In the genomic region with DNA sequence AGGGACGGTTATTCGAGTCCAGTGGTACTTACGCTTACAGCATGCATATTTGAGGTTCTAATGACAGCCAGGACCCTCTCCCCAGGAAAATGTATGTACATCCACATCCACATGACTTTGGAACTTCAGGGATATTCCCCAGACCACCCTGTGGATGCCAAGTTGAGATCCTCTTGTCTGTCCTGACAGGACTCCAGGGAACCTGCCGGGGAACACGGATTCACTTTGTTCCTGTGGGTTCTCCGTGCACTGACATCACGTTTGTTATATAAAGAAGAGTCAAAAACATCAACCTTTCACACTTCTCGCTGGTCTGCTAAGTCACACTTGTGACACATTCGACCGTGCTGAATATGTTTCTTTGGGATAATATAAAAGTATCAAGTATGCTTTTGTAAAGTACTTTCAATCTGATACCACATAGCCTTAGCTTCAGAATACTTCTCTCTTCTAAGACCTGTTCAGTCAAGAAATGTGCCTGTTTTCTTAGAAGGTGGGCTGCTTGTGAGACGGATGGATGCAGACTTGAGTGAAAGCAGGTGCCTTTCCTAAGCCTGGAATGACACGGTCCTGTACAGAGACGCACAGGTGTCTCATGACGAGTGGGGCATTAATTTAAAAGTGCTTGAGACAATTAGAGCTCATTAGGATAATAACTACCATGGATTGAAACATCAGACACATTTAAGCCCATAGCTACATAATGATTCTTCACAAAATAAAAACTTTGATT, we compare ENCODE assay signal across 2 cellular contexts.
TF ChIP-seq lines count a peak whose summit lies in the region.

No MANE protein-coding gene starts in this region.

TF ChIP-seq in HepG2, 621 proteins besides CTCF, POLR2A, EP300 and RAD21:
- TF ChIP-seq RBM22 (optimal IDR thresholded peaks at IDR 0.05; ENCODE audit: low read length) (peak; percentile 71), ELF1 (CRISPR knock-in tag; IDR thresholded peaks at IDR 0.05) (no peak), POLR2G (IDR thresholded peaks at IDR 0.05; ENCODE audit: low read depth, low read length) (peak; percentile 46; the same call in 1 of the 2 replicates)

TF ChIP-seq in WTC11, 78 proteins besides CTCF, POLR2A, EP300 and RAD21:
- TF ChIP-seq, protein P1, sequence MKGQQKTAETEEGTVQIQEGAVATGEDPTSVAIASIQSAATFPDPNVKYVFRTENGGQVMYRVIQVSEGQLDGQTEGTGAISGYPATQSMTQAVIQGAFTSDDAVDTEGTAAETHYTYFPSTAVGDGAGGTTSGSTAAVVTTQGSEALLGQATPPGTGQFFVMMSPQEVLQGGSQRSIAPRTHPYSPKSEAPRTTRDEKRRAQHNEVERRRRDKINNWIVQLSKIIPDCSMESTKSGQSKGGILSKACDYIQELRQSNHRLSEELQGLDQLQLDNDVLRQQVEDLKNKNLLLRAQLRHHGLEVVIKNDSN (CRISPR knock-in tag; IDR thresholded peaks at IDR 0.05) = no peak
- TF ChIP-seq, protein P2, sequence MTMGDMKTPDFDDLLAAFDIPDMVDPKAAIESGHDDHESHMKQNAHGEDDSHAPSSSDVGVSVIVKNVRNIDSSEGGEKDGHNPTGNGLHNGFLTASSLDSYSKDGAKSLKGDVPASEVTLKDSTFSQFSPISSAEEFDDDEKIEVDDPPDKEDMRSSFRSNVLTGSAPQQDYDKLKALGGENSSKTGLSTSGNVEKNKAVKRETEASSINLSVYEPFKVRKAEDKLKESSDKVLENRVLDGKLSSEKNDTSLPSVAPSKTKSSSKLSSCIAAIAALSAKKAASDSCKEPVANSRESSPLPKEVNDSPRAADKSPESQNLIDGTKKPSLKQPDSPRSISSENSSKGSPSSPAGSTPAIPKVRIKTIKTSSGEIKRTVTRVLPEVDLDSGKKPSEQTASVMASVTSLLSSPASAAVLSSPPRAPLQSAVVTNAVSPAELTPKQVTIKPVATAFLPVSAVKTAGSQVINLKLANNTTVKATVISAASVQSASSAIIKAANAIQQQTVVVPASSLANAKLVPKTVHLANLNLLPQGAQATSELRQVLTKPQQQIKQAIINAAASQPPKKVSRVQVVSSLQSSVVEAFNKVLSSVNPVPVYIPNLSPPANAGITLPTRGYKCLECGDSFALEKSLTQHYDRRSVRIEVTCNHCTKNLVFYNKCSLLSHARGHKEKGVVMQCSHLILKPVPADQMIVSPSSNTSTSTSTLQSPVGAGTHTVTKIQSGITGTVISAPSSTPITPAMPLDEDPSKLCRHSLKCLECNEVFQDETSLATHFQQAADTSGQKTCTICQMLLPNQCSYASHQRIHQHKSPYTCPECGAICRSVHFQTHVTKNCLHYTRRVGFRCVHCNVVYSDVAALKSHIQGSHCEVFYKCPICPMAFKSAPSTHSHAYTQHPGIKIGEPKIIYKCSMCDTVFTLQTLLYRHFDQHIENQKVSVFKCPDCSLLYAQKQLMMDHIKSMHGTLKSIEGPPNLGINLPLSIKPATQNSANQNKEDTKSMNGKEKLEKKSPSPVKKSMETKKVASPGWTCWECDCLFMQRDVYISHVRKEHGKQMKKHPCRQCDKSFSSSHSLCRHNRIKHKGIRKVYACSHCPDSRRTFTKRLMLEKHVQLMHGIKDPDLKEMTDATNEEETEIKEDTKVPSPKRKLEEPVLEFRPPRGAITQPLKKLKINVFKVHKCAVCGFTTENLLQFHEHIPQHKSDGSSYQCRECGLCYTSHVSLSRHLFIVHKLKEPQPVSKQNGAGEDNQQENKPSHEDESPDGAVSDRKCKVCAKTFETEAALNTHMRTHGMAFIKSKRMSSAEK (CRISPR knock-in tag; IDR thresholded peaks at IDR 0.05; ENCODE audit: borderline replicate concordance) = no peak
- TF ChIP-seq TP53 (CRISPR knock-in tag; IDR thresholded peaks at IDR 0.05) = no peak
- no peak for TF ChIP-seq ATF1 (CRISPR knock-in tag; IDR thresholded peaks at IDR 0.05)
- TF ChIP-seq, protein P3, sequence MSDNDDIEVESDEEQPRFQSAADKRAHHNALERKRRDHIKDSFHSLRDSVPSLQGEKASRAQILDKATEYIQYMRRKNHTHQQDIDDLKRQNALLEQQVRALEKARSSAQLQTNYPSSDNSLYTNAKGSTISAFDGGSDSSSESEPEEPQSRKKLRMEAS (CRISPR knock-in tag; IDR thresholded peaks at IDR 0.05) = no peak
- TF ChIP-seq FOXK1 (CRISPR knock-in tag; IDR thresholded peaks at IDR 0.05) = no peak
- TF ChIP-seq, protein P4, sequence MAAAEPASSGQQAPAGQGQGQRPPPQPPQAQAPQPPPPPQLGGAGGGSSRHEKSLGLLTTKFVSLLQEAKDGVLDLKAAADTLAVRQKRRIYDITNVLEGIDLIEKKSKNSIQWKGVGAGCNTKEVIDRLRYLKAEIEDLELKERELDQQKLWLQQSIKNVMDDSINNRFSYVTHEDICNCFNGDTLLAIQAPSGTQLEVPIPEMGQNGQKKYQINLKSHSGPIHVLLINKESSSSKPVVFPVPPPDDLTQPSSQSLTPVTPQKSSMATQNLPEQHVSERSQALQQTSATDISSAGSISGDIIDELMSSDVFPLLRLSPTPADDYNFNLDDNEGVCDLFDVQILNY (CRISPR knock-in tag; IDR thresholded peaks at IDR 0.05) = no peak
- no peak for TF ChIP-seq ETV6 (CRISPR knock-in tag; IDR thresholded peaks at IDR 0.05)
- no peak for TF ChIP-seq JUN (CRISPR knock-in tag; IDR thresholded peaks at IDR 0.05)
- TF ChIP-seq EMX1 (CRISPR knock-in tag; IDR thresholded peaks at IDR 0.05) = no peak
- TF ChIP-seq, protein P5, sequence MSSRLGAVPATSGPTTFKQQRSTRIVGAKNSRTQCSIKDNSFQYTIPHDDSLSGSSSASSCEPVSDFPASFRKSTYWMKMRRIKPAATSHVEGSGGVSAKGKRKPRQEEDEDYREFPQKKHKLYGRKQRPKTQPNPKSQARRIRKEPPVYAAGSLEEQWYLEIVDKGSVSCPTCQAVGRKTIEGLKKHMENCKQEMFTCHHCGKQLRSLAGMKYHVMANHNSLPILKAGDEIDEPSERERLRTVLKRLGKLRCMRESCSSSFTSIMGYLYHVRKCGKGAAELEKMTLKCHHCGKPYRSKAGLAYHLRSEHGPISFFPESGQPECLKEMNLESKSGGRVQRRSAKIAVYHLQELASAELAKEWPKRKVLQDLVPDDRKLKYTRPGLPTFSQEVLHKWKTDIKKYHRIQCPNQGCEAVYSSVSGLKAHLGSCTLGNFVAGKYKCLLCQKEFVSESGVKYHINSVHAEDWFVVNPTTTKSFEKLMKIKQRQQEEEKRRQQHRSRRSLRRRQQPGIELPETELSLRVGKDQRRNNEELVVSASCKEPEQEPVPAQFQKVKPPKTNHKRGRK (CRISPR knock-in tag; IDR thresholded peaks at IDR 0.05; ENCODE audit: borderline replicate concordance) = no peak
- TF ChIP-seq, protein P6, sequence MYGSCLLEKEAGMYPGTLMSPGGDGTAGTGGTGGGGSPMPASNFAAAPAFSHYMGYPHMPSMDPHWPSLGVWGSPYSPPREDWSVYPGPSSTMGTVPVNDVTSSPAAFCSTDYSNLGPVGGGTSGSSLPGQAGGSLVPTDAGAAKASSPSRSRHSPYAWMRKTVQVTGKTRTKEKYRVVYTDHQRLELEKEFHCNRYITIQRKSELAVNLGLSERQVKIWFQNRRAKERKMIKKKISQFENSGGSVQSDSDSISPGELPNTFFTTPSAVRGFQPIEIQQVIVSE (CRISPR knock-in tag; IDR thresholded peaks at IDR 0.05; ENCODE audit: borderline replicate concordance) = no peak
- TF ChIP-seq TCF7 (CRISPR knock-in tag; IDR thresholded peaks at IDR 0.05; ENCODE audit: low read depth) = no peak
- TF ChIP-seq ZNF219 (CRISPR knock-in tag; IDR thresholded peaks at IDR 0.05; ENCODE audit: borderline replicate concordance) = no peak
- TF ChIP-seq, protein P7, sequence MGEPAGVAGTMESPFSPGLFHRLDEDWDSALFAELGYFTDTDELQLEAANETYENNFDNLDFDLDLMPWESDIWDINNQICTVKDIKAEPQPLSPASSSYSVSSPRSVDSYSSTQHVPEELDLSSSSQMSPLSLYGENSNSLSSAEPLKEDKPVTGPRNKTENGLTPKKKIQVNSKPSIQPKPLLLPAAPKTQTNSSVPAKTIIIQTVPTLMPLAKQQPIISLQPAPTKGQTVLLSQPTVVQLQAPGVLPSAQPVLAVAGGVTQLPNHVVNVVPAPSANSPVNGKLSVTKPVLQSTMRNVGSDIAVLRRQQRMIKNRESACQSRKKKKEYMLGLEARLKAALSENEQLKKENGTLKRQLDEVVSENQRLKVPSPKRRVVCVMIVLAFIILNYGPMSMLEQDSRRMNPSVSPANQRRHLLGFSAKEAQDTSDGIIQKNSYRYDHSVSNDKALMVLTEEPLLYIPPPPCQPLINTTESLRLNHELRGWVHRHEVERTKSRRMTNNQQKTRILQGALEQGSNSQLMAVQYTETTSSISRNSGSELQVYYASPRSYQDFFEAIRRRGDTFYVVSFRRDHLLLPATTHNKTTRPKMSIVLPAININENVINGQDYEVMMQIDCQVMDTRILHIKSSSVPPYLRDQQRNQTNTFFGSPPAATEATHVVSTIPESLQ (CRISPR knock-in tag; IDR thresholded peaks at IDR 0.05) = no peak
- TF ChIP-seq, protein P8, sequence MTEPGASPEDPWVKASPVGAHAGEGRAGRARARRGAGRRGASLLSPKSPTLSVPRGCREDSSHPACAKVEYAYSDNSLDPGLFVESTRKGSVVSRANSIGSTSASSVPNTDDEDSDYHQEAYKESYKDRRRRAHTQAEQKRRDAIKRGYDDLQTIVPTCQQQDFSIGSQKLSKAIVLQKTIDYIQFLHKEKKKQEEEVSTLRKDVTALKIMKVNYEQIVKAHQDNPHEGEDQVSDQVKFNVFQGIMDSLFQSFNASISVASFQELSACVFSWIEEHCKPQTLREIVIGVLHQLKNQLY (CRISPR knock-in tag; IDR thresholded peaks at IDR 0.05) = no peak
- no peak for TF ChIP-seq NFE2L1 (CRISPR knock-in tag; IDR thresholded peaks at IDR 0.05)
- no peak for TF ChIP-seq PRRX2 (CRISPR knock-in tag; IDR thresholded peaks at IDR 0.05)
